1 cellular context compared by ENCODE assay signal in genomic region chr1:156706647-156707008, GRCh38.
A peak's percentile ranks its signal among the peaks of the same experiment; 100 is the strongest.
TF ChIP-seq lines count a peak whose summit lies in the region.

No MANE protein-coding gene starts in this region.

TF ChIP-seq in GM12878, 131 proteins besides CTCF, POLR2A, EP300 and RAD21:
- TF ChIP-seq CHD4 (IDR thresholded peaks at IDR 0.05) (no peak), SP1 (IDR thresholded peaks at IDR 0.05; ENCODE audit: low read depth, low read length) (no peak), BHLHE40 (IDR thresholded peaks at IDR 0.05; ENCODE audit: borderline replicate concordance in 1 of 2, low read depth in 2 of 2, low read length in 1 of 2) (peak in 1 of 2 experiments; percentile 22; a peak in 1 of 4 replicates), NFIC (IDR thresholded peaks at IDR 0.05; ENCODE audit: low read depth, low read length) (no peak), CBX5 (IDR thresholded peaks at IDR 0.05; ENCODE audit: low read depth) (no peak), ZNF274 (IDR thresholded peaks at IDR 0.05; ENCODE audit: insufficient read depth, insufficient read length) (no peak), RUNX3 (IDR thresholded peaks at IDR 0.05; ENCODE audit: low read length) (peak; percentile 24; the same call in 1 of the 2 replicates), STAT3 (IDR thresholded peaks at IDR 0.05; ENCODE audit: low read depth, low read length) (no peak), GABPA (IDR thresholded peaks at IDR 0.05; ENCODE audit: low read depth) (no peak), FOXM1 (IDR thresholded peaks at IDR 0.05; ENCODE audit: low read depth, low read length) (no peak), SMAD1 (IDR thresholded peaks at IDR 0.05; ENCODE audit: low read depth, partially characterized antibody) (no peak), ETV6 (conservative IDR thresholded peaks at IDR 0.05 in 1 of 2, IDR thresholded peaks at IDR 0.05 in 1 of 2; ENCODE audit: borderline replicate concordance in 1 of 2, low read depth in 1 of 2) (no peak)
- TF ChIP-seq, protein P1, sequence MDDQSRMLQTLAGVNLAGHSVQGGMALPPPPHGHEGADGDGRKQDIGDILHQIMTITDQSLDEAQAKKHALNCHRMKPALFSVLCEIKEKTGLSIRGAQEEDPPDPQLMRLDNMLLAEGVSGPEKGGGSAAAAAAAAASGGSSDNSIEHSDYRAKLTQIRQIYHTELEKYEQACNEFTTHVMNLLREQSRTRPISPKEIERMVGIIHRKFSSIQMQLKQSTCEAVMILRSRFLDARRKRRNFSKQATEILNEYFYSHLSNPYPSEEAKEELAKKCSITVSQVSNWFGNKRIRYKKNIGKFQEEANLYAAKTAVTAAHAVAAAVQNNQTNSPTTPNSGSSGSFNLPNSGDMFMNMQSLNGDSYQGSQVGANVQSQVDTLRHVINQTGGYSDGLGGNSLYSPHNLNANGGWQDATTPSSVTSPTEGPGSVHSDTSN (IDR thresholded peaks at IDR 0.05; ENCODE audit: insufficient replicate concordance, low read depth, low read length), result no peak
